Comparison of ENCODE assay signal across 18 cellular contexts in the genomic region with DNA sequence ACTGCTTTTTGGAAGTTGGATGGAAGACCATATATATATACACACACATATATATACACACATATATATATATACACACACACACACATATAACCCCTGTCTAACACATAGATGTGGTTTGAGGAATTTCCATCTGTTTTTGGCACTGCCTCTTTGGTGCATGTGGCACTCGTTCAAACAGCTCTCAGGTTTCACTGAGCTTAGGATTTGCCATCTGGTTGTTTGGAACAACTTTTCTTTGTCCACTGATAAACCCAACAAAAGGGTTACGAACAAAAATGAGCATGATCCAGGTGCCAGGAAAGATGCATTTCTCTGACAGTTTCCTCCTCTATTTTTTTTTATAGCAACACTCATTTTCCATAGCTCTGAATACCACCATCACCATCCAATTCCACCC. TPM values are rescaled to one million over a fixed set of nuclear protein-coding genes. Genes with fewer than 3 reads are reported as not detected.
DNase-seq lines count a peak whose midpoint lies in the region; ATAC-seq and TF ChIP-seq lines count a peak whose summit lies in the region.
"Had no signal": no experiment of that assay in that cellular context is flagged by ENCODE, and none has a peak within 500 bp of the region (broad histone marks: within the 10 kb centered on the region; RNA-seq: fewer than 3 reads in every experiment).

No MANE protein-coding gene starts in this region.

- no peak overlapping the region for H3K4me3 ChIP-seq in astrocyte of the spinal cord (ENCODE audit: low read depth, low read length)
- H3K4me3 ChIP-seq: right atrium auricular region had no signal

- no peaks in the 10 kb centered on the region for H3K36me3 Mint-ChIP-seq in naive thymus-derived CD8-positive, alpha-beta T cell
- H3K36me3 Mint-ChIP-seq: type B pancreatic cell had no signal

- in situ Hi-C loops in astrocyte of the spinal cord (cut with HindIII; ENCODE audit: low sequenced_read_pairs), result no loop called here

- H3K4me1 Mint-ChIP-seq in naive thymus-derived CD8-positive, alpha-beta T cell, result no peaks in the 10 kb centered on the region
- H3K4me1 Mint-ChIP-seq: activated CD4-positive, alpha-beta T cell treated with anti-CD3 and anti-CD28 coated beads, Interleukin-2, amount 10 ng/mL, durations not matched to agents 7 days and 5 days had no signal

- no peak for ATAC-seq in HG02884 (IDR thresholded peaks at IDR 0.05; ENCODE audit: unreplicated experiment)
- no peak for ATAC-seq in naive thymus-derived CD8-positive, alpha-beta T cell

- DNase-seq in DMS 273 (lab: John Stamatoyannopoulos, UW; ENCODE audit: unreplicated experiment) (peak; percentile 92), NCI-H2171 (lab: John Stamatoyannopoulos, UW) (peak; percentile 74), astrocyte of the spinal cord (ENCODE audit: low read depth, low spot score) (peak; percentile 25), iris pigment epithelial cell (ENCODE audit: low read depth) (peak; percentile 47), putamen (ENCODE audit: low spot score) (no peak), HPDE6-E6E7 (ENCODE audit: extremely low spot score) (no peak)
- no peak for DNase-seq in naive thymus-derived CD8-positive, alpha-beta T cell
- DNase-seq: activated CD4-positive, alpha-beta T cell treated with anti-CD3 and anti-CD28 coated beads, Interleukin-2, amount 10 ng/mL, durations not matched to agents 7 days and 5 days; activated CD8-positive, alpha-beta memory T cell treated with anti-CD3 and anti-CD28 coated beads, Interleukin-2, amount 50 U/mL, for 4 hours; activated gamma-delta T cell; amniotic stem cell; GOT3; left ventricle myocardium superior; NCI-H2081 treated with DMSO at 0.1 percent for 48 hours; stimulated activated naive CD4-positive, alpha-beta T cell had no signal

- H3K27me3 Mint-ChIP-seq in naive thymus-derived CD8-positive, alpha-beta T cell, result peaks cover 0 to 10% (median 3%) of the 10 kb centered on the region in 5 donors
- H3K27me3 Mint-ChIP-seq: activated CD4-positive, alpha-beta T cell treated with anti-CD3 and anti-CD28 coated beads, Interleukin-2, amount 10 ng/mL, durations not matched to agents 7 days and 5 days; type B pancreatic cell had no signal

- no peak for TF ChIP-seq CTCF in astrocyte of the spinal cord (IDR thresholded peaks at IDR 0.05; ENCODE audit: low read depth, low read length)

- no peak overlapping the region for H3K27ac Mint-ChIP-seq in naive thymus-derived CD8-positive, alpha-beta T cell
- H3K27ac Mint-ChIP-seq: activated CD4-positive, alpha-beta T cell treated with anti-CD3 and anti-CD28 coated beads, Interleukin-2, amount 10 ng/mL, durations not matched to agents 7 days and 5 days; type B pancreatic cell had no signal

- POLR2A ChIA-PET in naive thymus-derived CD8-positive, alpha-beta T cell (lab: Charles Lee), result no interaction called here

- H3K9me3 Mint-ChIP-seq in naive thymus-derived CD8-positive, alpha-beta T cell, result no peaks in the 10 kb centered on the region
- H3K9me3 Mint-ChIP-seq: activated CD4-positive, alpha-beta T cell treated with anti-CD3 and anti-CD28 coated beads, Interleukin-2, amount 10 ng/mL, durations not matched to agents 7 days and 5 days; type B pancreatic cell had no signal

- H3K4me3 Mint-ChIP-seq in naive thymus-derived CD8-positive, alpha-beta T cell, result no peak overlapping the region
- H3K4me3 Mint-ChIP-seq: activated CD4-positive, alpha-beta T cell treated with anti-CD3 and anti-CD28 coated beads, Interleukin-2, amount 10 ng/mL, durations not matched to agents 7 days and 5 days; type B pancreatic cell had no signal

RNA-seq across cellular contexts. Expression of a gene that starts 14.6 kb away (rescaled TPM):
- total RNA-seq in naive thymus-derived CD8-positive, alpha-beta T cell, result not detected
- not detected for polyA plus RNA-seq in naive thymus-derived CD8-positive, alpha-beta T cell
- total RNA-seq: activated CD4-positive, alpha-beta T cell treated with anti-CD3 and anti-CD28 coated beads, Interleukin-2, amount 10 ng/mL, durations not matched to agents 7 days and 5 days; left ventricle myocardium superior had no signal

Comparison
In these comparisons a context has a peak if more than half of its experiments do, and no peak if none do; other contexts are left out.
1. DNase-seq: peak in DMS 273 (single experiment), NCI-H2171 (single experiment), astrocyte of the spinal cord (single experiment) and iris pigment epithelial cell (single experiment); none in putamen (single experiment), naive thymus-derived CD8-positive, alpha-beta T cell (0 of 10) and HPDE6-E6E7 (single experiment).